Comparison of ENCODE assay signal across 9 cellular contexts in genomic region chr12:92185052-92185451, GRCh38. TPM values are rescaled to one million over a fixed set of nuclear protein-coding genes. Genes with fewer than 3 reads are reported as not detected.
DNase-seq lines count a peak whose midpoint lies in the region; ATAC-seq and TF ChIP-seq lines count a peak whose summit lies in the region.
"Had no signal": no experiment of that assay in that cellular context is flagged by ENCODE, and none has a peak within 500 bp of the region (broad histone marks: within the 10 kb centered on the region; RNA-seq: fewer than 3 reads in every experiment).

No MANE protein-coding gene starts in this region.

- peaks cover 56% of the 10 kb centered on the region for H3K4me1 Mint-ChIP-seq in activated T-helper 2 cell treated with anti-CD3 and anti-CD28 coated beads, Interferon-gamma antibody, Interleukin-2, Interleukin-4, amounts not matched to agents 10 μg/mL and 5 μg/mL and 100 μg/mL, durations not matched to agents 14 hours and 24 hours and 36 hours (ENCODE audit: low read depth)

- peak overlapping the region; percentile 44 for H3K27ac Mint-ChIP-seq in activated T-helper 2 cell treated with anti-CD3 and anti-CD28 coated beads, Interferon-gamma antibody, Interleukin-2, Interleukin-4, amounts not matched to agents 10 μg/mL and 5 μg/mL and 100 μg/mL, durations not matched to agents 14 hours and 24 hours and 36 hours

- TF ChIP-seq CTCF in GM10266 (IDR thresholded peaks at IDR 0.05; ENCODE audit: control insufficient read depth, insufficient read depth, low read depth, missing control alignments): no peak
- TF ChIP-seq CTCF in right atrium auricular region (IDR thresholded peaks at IDR 0.05): no peak

- no peak overlapping the region for H3K4me3 ChIP-seq in right atrium auricular region

- peaks cover 5% of the 10 kb centered on the region for H3K9me3 Mint-ChIP-seq in activated T-helper 2 cell treated with anti-CD3 and anti-CD28 coated beads, Interferon-gamma antibody, Interleukin-2, Interleukin-4, amounts not matched to agents 10 μg/mL and 5 μg/mL and 100 μg/mL, durations not matched to agents 14 hours and 24 hours and 36 hours

- peaks cover 2% of the 10 kb centered on the region for H3K27me3 Mint-ChIP-seq in activated T-helper 2 cell treated with anti-CD3 and anti-CD28 coated beads, Interferon-gamma antibody, Interleukin-2, Interleukin-4, amounts not matched to agents 10 μg/mL and 5 μg/mL and 100 μg/mL, durations not matched to agents 14 hours and 24 hours and 36 hours (ENCODE audit: low read depth)

- no peaks in the 10 kb centered on the region for H3K9me3 ChIP-seq in right atrium auricular region

- no peaks in the 10 kb centered on the region for H3K27me3 ChIP-seq in right atrium auricular region

- DNase-seq in GM10266 (ENCODE audit: extremely low spot score): peak; percentile 12
- peak; percentile 41 for DNase-seq in activated T-helper 2 cell treated with anti-CD3 and anti-CD28 coated beads, Interferon-gamma antibody, Interleukin-2, Interleukin-4, amounts not matched to agents 10 μg/mL and 5 μg/mL and 100 μg/mL, durations not matched to agents 14 hours and 24 hours and 36 hours (ENCODE audit: low spot score)
- DNase-seq in right atrium auricular region (ENCODE audit: low spot score): no peak
- no peak for DNase-seq in NOMO-1 treated with dmso at 0.1 percent for 144 hours (lab: John Stamatoyannopoulos, UW; ENCODE audit: unreplicated experiment)
- no peak for DNase-seq in NCI-H226
- no peak for DNase-seq in head of caudate nucleus
- DNase-seq: PC-3 had no signal

- H3K27ac ChIP-seq in right atrium auricular region: no peak overlapping the region

- intact Hi-C loops in activated T-helper 2 cell treated with anti-CD3 and anti-CD28 coated beads, Interferon-gamma antibody, Interleukin-2, Interleukin-4, amounts not matched to agents 10 μg/mL and 5 μg/mL and 100 μg/mL, durations not matched to agents 14 hours and 24 hours and 36 hours (cut with micrococcal nuclease): loop anchor here (1.0 to 10.0 kb wide), 6 partner anchors 23 to 355 kb away; no protein-coding TSS in a partner anchor
- intact Hi-C loops in head of caudate nucleus (cut with DNase I): no loop called here

- no peaks in the 10 kb centered on the region for H3K36me3 ChIP-seq in right atrium auricular region

- ATAC-seq in GM19438 (IDR thresholded peaks at IDR 0.05; ENCODE audit: low read depth, unreplicated experiment) (peak; percentile 63), HG03139 (IDR thresholded peaks at IDR 0.05; ENCODE audit: unreplicated experiment) (peak; percentile 50)
- ATAC-seq: PC-3 had no signal

- H3K4me3 Mint-ChIP-seq in activated T-helper 2 cell treated with anti-CD3 and anti-CD28 coated beads, Interferon-gamma antibody, Interleukin-2, Interleukin-4, amounts not matched to agents 10 μg/mL and 5 μg/mL and 100 μg/mL, durations not matched to agents 14 hours and 24 hours and 36 hours (ENCODE audit: low read depth): no peak overlapping the region

- no peaks in the 10 kb centered on the region for H3K4me1 ChIP-seq in right atrium auricular region

- no peaks in the 10 kb centered on the region for H3K36me3 Mint-ChIP-seq in activated T-helper 2 cell treated with anti-CD3 and anti-CD28 coated beads, Interferon-gamma antibody, Interleukin-2, Interleukin-4, amounts not matched to agents 10 μg/mL and 5 μg/mL and 100 μg/mL, durations not matched to agents 14 hours and 24 hours and 36 hours (ENCODE audit: low read depth)

RNA-seq across cellular contexts. Expression of gene BTG1, which starts 39.4 kb away (rescaled TPM):
- total RNA-seq in activated T-helper 2 cell treated with anti-CD3 and anti-CD28 coated beads, Interferon-gamma antibody, Interleukin-2, Interleukin-4, amounts not matched to agents 10 μg/mL and 5 μg/mL and 100 μg/mL, durations not matched to agents 14 hours and 24 hours and 36 hours: 67.8 and 71.7 TPM in 2 replicates
- total RNA-seq in right atrium auricular region: 10 to 100 TPM; 51.2 to 61.6 TPM

Comparison
In these comparisons a context has a peak if more than half of its experiments do, and no peak if none do; other contexts are left out.
1. DNase-seq: peak in GM10266 (single experiment) and activated T-helper 2 cell treated with anti-CD3 and anti-CD28 coated beads, Interferon-gamma antibody, Interleukin-2, Interleukin-4, amounts not matched to agents 10 μg/mL and 5 μg/mL and 100 μg/mL, durations not matched to agents 14 hours and 24 hours and 36 hours (single experiment); none in right atrium auricular region (single experiment), NOMO-1 treated with dmso at 0.1 percent for 144 hours (single experiment), NCI-H226 (single experiment) and head of caudate nucleus (0 of 42).